Comparison of ENCODE assay signal across 10 cellular contexts in genomic region chr16:3101841-3102470, GRCh38. TPM values are rescaled to one million over a fixed set of nuclear protein-coding genes. Genes with fewer than 3 reads are reported as not detected.
DNase-seq lines count a peak whose midpoint lies in the region; ATAC-seq and TF ChIP-seq lines count a peak whose summit lies in the region.
"Had no signal": no experiment of that assay in that cellular context is flagged by ENCODE, and none has a peak within 500 bp of the region (broad histone marks: within the 10 kb centered on the region; RNA-seq: fewer than 3 reads in every experiment).

No MANE protein-coding gene starts in this region.

- intact Hi-C loops in activated CD4-positive, alpha-beta T cell treated with anti-CD3 and anti-CD28 coated beads for 36 hours (cut with DNase I, micrococcal nuclease) = loop anchor here (1.0 to 10.0 kb wide), 5 partner anchors 27 to 513 kb away; partner anchors contain the start of genes FLYWCH1 (in 1 of the 2), SLX4 (in 1 of the 2) and ZNF263 (in 1 of the 2)
- intact Hi-C loops in left ventricle myocardium superior (cut with micrococcal nuclease) = no loop called here

- H3K9me3 ChIP-seq in T-helper 17 cell (ENCODE audit: control insufficient read depth, low read length, poor library complexity, severe bottlenecking) = no peaks in the 10 kb centered on the region
- H3K9me3 ChIP-seq: A549 had no signal

- peak; percentile 54 for DNase-seq in activated CD4-positive, alpha-beta T cell treated with anti-CD3 and anti-CD28 coated beads for 36 hours
- DNase-seq in activated CD4-positive, alpha-beta T cell treated with anti-CD3 and anti-CD28 coated beads, Interleukin-2, amount 50 U/mL, for 1 hour = no peak
- DNase-seq in T-helper 17 cell (no peak), left ventricle myocardium superior (no peak), omental fat pad (ENCODE audit: low spot score) (no peak), anterior cingulate cortex (lab: John Stamatoyannopoulos, UW) (no peak)
- DNase-seq in stimulated activated effector memory CD8-positive, alpha-beta T cell treated with anti-CD3 and anti-CD28 coated beads, Interleukin-12 subunit alpha, Interleukin-12 subunit beta, amount 100 ng/mL, for 72 hours (ENCODE audit: low spot score in 2 of 2) = no peak

- H3K4me1 Mint-ChIP-seq in activated CD4-positive, alpha-beta T cell treated with anti-CD3 and anti-CD28 coated beads for 36 hours = peaks cover 43% of the 10 kb centered on the region
- peaks cover 24% of the 10 kb centered on the region for H3K4me1 Mint-ChIP-seq in T-helper 17 cell
- peaks cover 52% of the 10 kb centered on the region for H3K4me1 Mint-ChIP-seq in stimulated activated effector memory CD8-positive, alpha-beta T cell treated with anti-CD3 and anti-CD28 coated beads, Interleukin-12 subunit alpha, Interleukin-12 subunit beta, amount 100 ng/mL, for 72 hours

- no peaks in the 10 kb centered on the region for H3K9me3 Mint-ChIP-seq in activated CD4-positive, alpha-beta T cell treated with anti-CD3 and anti-CD28 coated beads for 36 hours (ENCODE audit: low read depth)
- no peaks in the 10 kb centered on the region for H3K9me3 Mint-ChIP-seq in stimulated activated effector memory CD8-positive, alpha-beta T cell treated with anti-CD3 and anti-CD28 coated beads, Interleukin-12 subunit alpha, Interleukin-12 subunit beta, amount 100 ng/mL, for 72 hours

- POLR2A ChIA-PET in activated CD4-positive, alpha-beta T cell treated with anti-CD3 and anti-CD28 coated beads for 36 hours (lab: Charles Lee) = interaction anchor here (1.1 kb wide), 1 partner anchor 92 kb away, joined by 4 read pairs; no protein-coding TSS in a partner anchor

- CTCF ChIA-PET in activated CD4-positive, alpha-beta T cell treated with anti-CD3 and anti-CD28 coated beads for 36 hours (lab: Charles Lee) = interaction anchor here (0.7 to 9.4 kb wide), 14 partner anchors 10 to 188 kb away, joined by 3 to 125 read pairs (median 4); partner anchors contain the start of gene ZNF213

- H3K27me3 Mint-ChIP-seq in activated CD4-positive, alpha-beta T cell treated with anti-CD3 and anti-CD28 coated beads for 36 hours = no peaks in the 10 kb centered on the region
- no peaks in the 10 kb centered on the region for H3K27me3 Mint-ChIP-seq in T-helper 17 cell

- peak overlapping the region; percentile 88 for H3K27ac Mint-ChIP-seq in activated CD4-positive, alpha-beta T cell treated with anti-CD3 and anti-CD28 coated beads for 36 hours
- peak overlapping the region; percentile 88 for H3K27ac Mint-ChIP-seq in T-helper 17 cell
- H3K27ac Mint-ChIP-seq in stimulated activated effector memory CD8-positive, alpha-beta T cell treated with anti-CD3 and anti-CD28 coated beads, Interleukin-12 subunit alpha, Interleukin-12 subunit beta, amount 100 ng/mL, for 72 hours = peak overlapping the region; percentile 89

- H3K4me3 Mint-ChIP-seq in activated CD4-positive, alpha-beta T cell treated with anti-CD3 and anti-CD28 coated beads for 36 hours = peak overlapping the region; percentile 69
- peak overlapping the region; percentile 86 for H3K4me3 Mint-ChIP-seq in T-helper 17 cell
- peak overlapping the region; percentile 81 for H3K4me3 Mint-ChIP-seq in stimulated activated effector memory CD8-positive, alpha-beta T cell treated with anti-CD3 and anti-CD28 coated beads, Interleukin-12 subunit alpha, Interleukin-12 subunit beta, amount 100 ng/mL, for 72 hours

- TF ChIP-seq CTCF in omental fat pad (IDR thresholded peaks at IDR 0.05) = no peak

- ATAC-seq in activated CD4-positive, alpha-beta T cell treated with anti-CD3 and anti-CD28 coated beads for 36 hours = no peak
- ATAC-seq in T-helper 17 cell = no peak
- ATAC-seq in left ventricle myocardium superior = peak; percentile 18
- no peak for ATAC-seq in stimulated activated effector memory CD8-positive, alpha-beta T cell treated with anti-CD3 and anti-CD28 coated beads, Interleukin-12 subunit alpha, Interleukin-12 subunit beta, amount 100 ng/mL, for 72 hours
- no peak for ATAC-seq in omental fat pad (ENCODE audit: low FRiP score)
- ATAC-seq in GM21723 (IDR thresholded peaks at IDR 0.05; ENCODE audit: unreplicated experiment) = no peak

- H3K36me3 Mint-ChIP-seq in activated CD4-positive, alpha-beta T cell treated with anti-CD3 and anti-CD28 coated beads for 36 hours (ENCODE audit: low read depth) = no peaks in the 10 kb centered on the region
- no peaks in the 10 kb centered on the region for H3K36me3 Mint-ChIP-seq in T-helper 17 cell (ENCODE audit: low read depth)
- peaks cover 11% of the 10 kb centered on the region for H3K36me3 Mint-ChIP-seq in stimulated activated effector memory CD8-positive, alpha-beta T cell treated with anti-CD3 and anti-CD28 coated beads, Interleukin-12 subunit alpha, Interleukin-12 subunit beta, amount 100 ng/mL, for 72 hours

RNA-seq across cellular contexts. Expression of gene ZSCAN10, which starts 2.9 kb away (rescaled TPM):
- under 1 TPM; 0.11 to 0.30 TPM for total RNA-seq in activated CD4-positive, alpha-beta T cell treated with anti-CD3 and anti-CD28 coated beads for 36 hours
- under 1 TPM; 0.12 to 0.26 TPM for total RNA-seq in T-helper 17 cell
- not detected for total RNA-seq in left ventricle myocardium superior
- total RNA-seq in omental fat pad = under 1 TPM in 1 of 4 donors, not detected in 3; 0.28 TPM
- total RNA-seq: myocyte had no signal

RNA-seq across cellular contexts. Expression of gene ZNF205, which starts 10.4 kb away (rescaled TPM):
- total RNA-seq in activated CD4-positive, alpha-beta T cell treated with anti-CD3 and anti-CD28 coated beads for 36 hours = under 1 TPM; 0.21 to 0.32 TPM
- total RNA-seq in T-helper 17 cell = not detected
- 8.8 TPM for total RNA-seq in left ventricle myocardium superior
- 10 to 100 TPM in 2 of 4 donors, 1 to 10 TPM in 2; 7.1 to 16.1 (median 9.7) TPM for total RNA-seq in omental fat pad

RNA-seq across cellular contexts. Expression of gene ZNF213, which starts 32.9 kb away (rescaled TPM):
- total RNA-seq in activated CD4-positive, alpha-beta T cell treated with anti-CD3 and anti-CD28 coated beads for 36 hours = 1 to 10 TPM; 7.6 to 8.3 TPM
- total RNA-seq in T-helper 17 cell = 1 to 10 TPM; 3.1 to 3.4 TPM
- total RNA-seq in left ventricle myocardium superior = 7.1 TPM
- 1 to 10 TPM; 1.8 to 4.1 (median 3.6) TPM for total RNA-seq in omental fat pad

RNA-seq across cellular contexts. Expression of gene IL32, which starts 36.5 kb away (rescaled TPM):
- 1,000 to 10,000 TPM; 1,864 to 2,360 TPM for total RNA-seq in activated CD4-positive, alpha-beta T cell treated with anti-CD3 and anti-CD28 coated beads for 36 hours
- total RNA-seq in T-helper 17 cell (1,000 to 10,000 TPM; 1,099 to 1,147 TPM), left ventricle myocardium superior (46.0 TPM), omental fat pad (10 to 100 TPM; 16.5 to 73.0 (median 25.6) TPM)

RNA-seq across cellular contexts. Expression of gene MMP25, which starts 55.6 kb away (rescaled TPM):
- total RNA-seq in activated CD4-positive, alpha-beta T cell treated with anti-CD3 and anti-CD28 coated beads for 36 hours = under 1 TPM; 0.55 to 0.91 TPM
- total RNA-seq in T-helper 17 cell = 1 to 10 TPM; 1.4 to 1.5 TPM
- total RNA-seq in left ventricle myocardium superior = 2.8 TPM
- 10 to 100 TPM in 1 of 4 donors, 1 to 10 TPM in 3; 1.2 to 38.8 (median 2.2) TPM for total RNA-seq in omental fat pad
